In the genomic region with DNA sequence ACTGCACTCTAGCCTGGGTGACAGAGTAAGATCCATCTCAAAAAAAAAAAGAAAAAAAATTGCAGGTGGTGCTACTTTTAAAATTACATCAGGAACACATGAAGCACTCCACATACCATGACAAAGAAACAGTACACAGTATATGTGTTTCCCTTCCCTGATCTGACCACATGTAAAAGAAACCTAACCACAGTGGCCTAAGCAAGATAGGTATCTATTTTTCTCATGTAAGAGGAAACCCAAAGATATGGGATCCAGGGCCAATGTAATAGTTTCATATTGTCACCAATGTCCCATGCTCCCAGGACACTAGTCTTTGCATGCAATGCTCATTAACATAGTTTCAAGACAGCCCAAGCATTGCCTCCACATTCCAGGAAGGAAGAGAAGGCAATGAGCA, we compare ENCODE assay signal across 16 cellular contexts.
DNase-seq lines count a peak whose midpoint lies in the region; ATAC-seq and TF ChIP-seq lines count a peak whose summit lies in the region.
"Had no signal": no experiment of that assay in that cellular context is flagged by ENCODE, and none has a peak within 500 bp of the region (broad histone marks: within the 10 kb centered on the region; RNA-seq: fewer than 3 reads in every experiment).

No MANE protein-coding gene starts in this region.

- H3K36me3 Mint-ChIP-seq in dendritic cell treated with granulocyte-macrophage colony-stimulating factor and Interleukin-4, amounts not matched to agents 40 ng/mL and 50 ng/mL, for 4 days (ENCODE audit: low read depth): peaks cover 30% of the 10 kb centered on the region

- peaks cover 31% of the 10 kb centered on the region for H3K4me1 Mint-ChIP-seq in dendritic cell treated with granulocyte-macrophage colony-stimulating factor and Interleukin-4, amounts not matched to agents 40 ng/mL and 50 ng/mL, for 4 days (ENCODE audit: low read depth)

- H3K4me3 ChIP-seq in MM.1S (ENCODE audit: low read length): no peak overlapping the region

- H2AFZ ChIP-seq in MM.1S (ENCODE audit: low read length): no peak overlapping the region

- H3K27ac ChIP-seq in MM.1S (ENCODE audit: low read length): peak overlapping the region; percentile 64; the same call in 1 of the 2 replicates
- H3K27ac ChIP-seq: foreskin keratinocyte, neutrophil had no signal

- H3K4me3 Mint-ChIP-seq in dendritic cell treated with granulocyte-macrophage colony-stimulating factor and Interleukin-4, amounts not matched to agents 40 ng/mL and 50 ng/mL, for 4 days: no peak overlapping the region
- H3K4me3 Mint-ChIP-seq: brain, mesothelial cell of epicardium had no signal

- H3K4me1 ChIP-seq in MM.1S (ENCODE audit: low read length): peaks cover 21% of the 10 kb centered on the region

- TF ChIP-seq CTCF in MM.1S (IDR thresholded peaks at IDR 0.05; ENCODE audit: low read length): no peak

- H3K79me2 ChIP-seq in MM.1S (ENCODE audit: low read length): peaks cover 8% of the 10 kb centered on the region; the same call in 1 of the 2 replicates

- peak; percentile 49 for ATAC-seq in GM18858 (IDR thresholded peaks at IDR 0.05; ENCODE audit: unreplicated experiment)
- peak; percentile 58 for ATAC-seq in GM21529 (IDR thresholded peaks at IDR 0.05; ENCODE audit: unreplicated experiment)
- no peak for ATAC-seq in GM19035 (IDR thresholded peaks at IDR 0.05; ENCODE audit: unreplicated experiment)
- ATAC-seq in HG03135 (IDR thresholded peaks at IDR 0.05; ENCODE audit: unreplicated experiment): no peak
- ATAC-seq: foreskin keratinocyte, HCT116 had no signal

- no peaks in the 10 kb centered on the region for H3K9me3 Mint-ChIP-seq in dendritic cell treated with granulocyte-macrophage colony-stimulating factor and Interleukin-4, amounts not matched to agents 40 ng/mL and 50 ng/mL, for 4 days
- H3K9me3 Mint-ChIP-seq: brain, mesothelial cell of epicardium had no signal

- H3K27me3 ChIP-seq in MM.1S (replicated peaks; ENCODE audit: insufficient read depth, low read length): no peaks in the 10 kb centered on the region
- H3K27me3 ChIP-seq: foreskin keratinocyte, neutrophil had no signal

- H3K27me3 Mint-ChIP-seq in dendritic cell treated with granulocyte-macrophage colony-stimulating factor and Interleukin-4, amounts not matched to agents 40 ng/mL and 50 ng/mL, for 4 days: no peaks in the 10 kb centered on the region
- H3K27me3 Mint-ChIP-seq: brain had no signal

- H3F3A ChIP-seq in MM.1S (ENCODE audit: insufficient read depth, low read length): peaks cover 11% of the 10 kb centered on the region; the same call in 1 of the 2 replicates

- H3K27ac Mint-ChIP-seq in dendritic cell treated with granulocyte-macrophage colony-stimulating factor and Interleukin-4, amounts not matched to agents 40 ng/mL and 50 ng/mL, for 4 days: peak overlapping the region; percentile 79
- H3K27ac Mint-ChIP-seq: mesothelial cell of epicardium had no signal

- intact Hi-C loops in dendritic cell treated with granulocyte-macrophage colony-stimulating factor and Interleukin-4, amounts not matched to agents 40 ng/mL and 50 ng/mL, for 4 days (cut with micrococcal nuclease): loop anchor here (10.0 kb wide), 1 partner anchor 114 kb away; no protein-coding TSS in a partner anchor

- H3K9ac ChIP-seq in MM.1S (ENCODE audit: low read length): no peak overlapping the region

- no peaks in the 10 kb centered on the region for H4K20me1 ChIP-seq in MM.1S (ENCODE audit: insufficient read depth, low read length)

- DNase-seq in MM.1S (peak; percentile 31), NCI-H446 treated with DMSO at 0.1 percent for 48 hours (lab: John Stamatoyannopoulos, UW) (no peak), NCI-H524 treated with DMSO at 0.1 percent for 48 hours (lab: John Stamatoyannopoulos, UW) (no peak)
- DNase-seq: C1 segment of cervical spinal cord, foreskin keratinocyte, NCI-H146, NCI-H526 had no signal

- no peaks in the 10 kb centered on the region for H3K9me2 ChIP-seq in MM.1S (replicated peaks; ENCODE audit: insufficient read depth, low read length)

- no peaks in the 10 kb centered on the region for H3K9me3 ChIP-seq in MM.1S (replicated peaks; ENCODE audit: insufficient read depth, low read length)
- H3K9me3 ChIP-seq: neutrophil had no signal

- no peak overlapping the region for H3K4me2 ChIP-seq in MM.1S (ENCODE audit: low read depth, low read length)

- H3K36me3 ChIP-seq in MM.1S (replicated peaks; ENCODE audit: insufficient read depth, low read length): no peaks in the 10 kb centered on the region

Comparison
In these comparisons a context has a peak if more than half of its experiments do, and no peak if none do; other contexts are left out.
1. ATAC-seq: peak in GM18858 (single experiment) and GM21529 (single experiment); none in GM19035 (single experiment) and HG03135 (single experiment).